ENCODE assay signal across 18 cellular contexts in genomic region chr17:57555636-57556175, GRCh38.
A peak's percentile ranks its signal among the peaks of the same experiment; 100 is the strongest.
DNase-seq lines count a peak whose midpoint lies in the region; ATAC-seq and TF ChIP-seq lines count a peak whose summit lies in the region.
"Had no signal": no experiment of that assay in that cellular context is flagged by ENCODE, and none has a peak within 500 bp of the region (broad histone marks: within the 10 kb centered on the region; RNA-seq: fewer than 3 reads in every experiment).

No MANE protein-coding gene starts in this region.

- H3K27me3 Mint-ChIP-seq in naive thymus-derived CD4-positive, alpha-beta T cell: no peaks in the 10 kb centered on the region
- H3K27me3 Mint-ChIP-seq: activated CD4-positive, alpha-beta T cell treated with anti-CD3 and anti-CD28 coated beads, Interleukin-2, amount 10 ng/mL, durations not matched to agents 24 days and 14 days; CD4-positive, alpha-beta T cell had no signal

- no peak for ATAC-seq in stimulated activated effector memory CD8-positive, alpha-beta T cell treated with anti-CD3 and anti-CD28 coated beads, Interleukin-12 subunit alpha, Interleukin-12 subunit beta, amount 100 ng/mL, for 72 hours
- no peak for ATAC-seq in naive thymus-derived CD4-positive, alpha-beta T cell
- no peak for ATAC-seq in upper lobe of left lung (ENCODE audit: low FRiP score in 2 of 2)
- ATAC-seq: natural killer cell treated with Interleukin-12 subunit alpha and Interleukin-12 subunit beta and Interleukin-15 and Interleukin-18, amount 100 ng/mL, for 72 hours had no signal

- no peaks in the 10 kb centered on the region for H3K9me3 ChIP-seq in naive thymus-derived CD4-positive, alpha-beta T cell (ENCODE audit: control insufficient read depth in 2 of 3, low read length in 3 of 3)
- no peaks in the 10 kb centered on the region for H3K9me3 ChIP-seq in upper lobe of left lung
- H3K9me3 ChIP-seq: spleen had no signal

- peaks cover 0 to 14% of the 10 kb centered on the region in 2 donors for H3K4me1 ChIP-seq in naive thymus-derived CD4-positive, alpha-beta T cell (ENCODE audit: control insufficient read depth in 2 of 2, insufficient read depth in 2 of 2, low read length in 2 of 2)
- H3K4me1 ChIP-seq in upper lobe of left lung: peaks cover 8 to 17% (median 13%) of the 10 kb centered on the region in 4 donors

- CTCF ChIA-PET in naive thymus-derived CD4-positive, alpha-beta T cell (lab: Charles Lee): no interaction called here

- DNase-seq in NCI-H748 (lab: John Stamatoyannopoulos, UW; ENCODE audit: unreplicated experiment) (peak; percentile 12), NCI-H748 treated with DMSO at 0.1 percent for 48 hours (lab: John Stamatoyannopoulos, UW) (no peak), NCI-H69 (lab: John Stamatoyannopoulos, UW) (peak; percentile 38), NCI-H2107 (lab: John Stamatoyannopoulos, UW) (no peak), upper lobe of left lung (no peak)
- DNase-seq in stimulated activated effector memory CD8-positive, alpha-beta T cell treated with anti-CD3 and anti-CD28 coated beads, Interleukin-12 subunit alpha, Interleukin-12 subunit beta, amount 100 ng/mL, for 72 hours (ENCODE audit: low spot score in 2 of 2): no peak
- no peak for DNase-seq in naive thymus-derived CD4-positive, alpha-beta T cell
- DNase-seq: activated CD4-positive, alpha-beta T cell treated with anti-CD3 and anti-CD28 coated beads, Interleukin-2, amount 10 ng/mL, durations not matched to agents 24 days and 14 days; activated gamma-delta T cell treated with Interleukin-2 at 50 U/mL for 16 hours; CD4-positive, alpha-beta T cell; DMS79 treated with DMSO at 0.1 percent for 48 hours; NCI-H345; NK-92 treated with Interleukin-12 subunit alpha and Interleukin-12 subunit beta, amount 100 ng/mL, for 24 hours; spleen; SW 1271 had no signal

- no peaks in the 10 kb centered on the region for H3K36me3 Mint-ChIP-seq in stimulated activated effector memory CD8-positive, alpha-beta T cell treated with anti-CD3 and anti-CD28 coated beads, Interleukin-12 subunit alpha, Interleukin-12 subunit beta, amount 100 ng/mL, for 72 hours
- H3K36me3 Mint-ChIP-seq in naive thymus-derived CD4-positive, alpha-beta T cell: peaks cover 0 to 13% (median 0%) of the 10 kb centered on the region in 5 donors
- H3K36me3 Mint-ChIP-seq: natural killer cell treated with Interleukin-12 subunit alpha and Interleukin-12 subunit beta and Interleukin-15 and Interleukin-18, amount 100 ng/mL, for 72 hours had no signal

- no peak overlapping the region for H3K4me3 Mint-ChIP-seq in stimulated activated effector memory CD8-positive, alpha-beta T cell treated with anti-CD3 and anti-CD28 coated beads, Interleukin-12 subunit alpha, Interleukin-12 subunit beta, amount 100 ng/mL, for 72 hours
- no peak overlapping the region for H3K4me3 Mint-ChIP-seq in naive thymus-derived CD4-positive, alpha-beta T cell
- H3K4me3 Mint-ChIP-seq: activated CD4-positive, alpha-beta T cell treated with anti-CD3 and anti-CD28 coated beads, Interleukin-2, amount 10 ng/mL, durations not matched to agents 24 days and 14 days; CD4-positive, alpha-beta T cell; natural killer cell treated with Interleukin-12 subunit alpha and Interleukin-12 subunit beta and Interleukin-15 and Interleukin-18, amount 100 ng/mL, for 72 hours had no signal

- no peak for TF ChIP-seq CTCF in upper lobe of left lung (IDR thresholded peaks at IDR 0.05)

- no peaks in the 10 kb centered on the region for H3K27me3 ChIP-seq in naive thymus-derived CD4-positive, alpha-beta T cell (ENCODE audit: control insufficient read depth in 2 of 2, insufficient read depth in 2 of 2, low read length in 2 of 2)
- no peaks in the 10 kb centered on the region for H3K27me3 ChIP-seq in upper lobe of left lung
- H3K27me3 ChIP-seq: cardiac muscle cell, spleen had no signal

- peak overlapping the region; percentile 91 for H3K27ac Mint-ChIP-seq in stimulated activated effector memory CD8-positive, alpha-beta T cell treated with anti-CD3 and anti-CD28 coated beads, Interleukin-12 subunit alpha, Interleukin-12 subunit beta, amount 100 ng/mL, for 72 hours
- peak overlapping the region in 3 of 9 donors; percentile 3 to 87 (median 69) for H3K27ac Mint-ChIP-seq in naive thymus-derived CD4-positive, alpha-beta T cell
- H3K27ac Mint-ChIP-seq: activated CD4-positive, alpha-beta T cell treated with anti-CD3 and anti-CD28 coated beads, Interleukin-2, amount 10 ng/mL, durations not matched to agents 24 days and 14 days; CD4-positive, alpha-beta T cell; natural killer cell treated with Interleukin-12 subunit alpha and Interleukin-12 subunit beta and Interleukin-15 and Interleukin-18, amount 100 ng/mL, for 72 hours had no signal

- POLR2A ChIA-PET in naive thymus-derived CD4-positive, alpha-beta T cell (lab: Charles Lee): no interaction called here

- no peak overlapping the region for H3K4me3 ChIP-seq in naive thymus-derived CD4-positive, alpha-beta T cell (ENCODE audit: low read length)
- no peak overlapping the region for H3K4me3 ChIP-seq in upper lobe of left lung
- H3K4me3 ChIP-seq: cardiac muscle cell, spleen had no signal

- TF ChIP-seq POLR2A in upper lobe of left lung (IDR thresholded peaks at IDR 0.05): no peak

- peak overlapping the region; percentile 57 for H3K27ac ChIP-seq in cingulate gyrus (ENCODE audit: low read depth, low read length)
- no peak overlapping the region for H3K27ac ChIP-seq in naive thymus-derived CD4-positive, alpha-beta T cell (ENCODE audit: low read depth, low read length)
- H3K27ac ChIP-seq in upper lobe of left lung: no peak overlapping the region
- H3K27ac ChIP-seq: cardiac muscle cell, spleen had no signal

- intact Hi-C loops in naive thymus-derived CD4-positive, alpha-beta T cell (cut with micrococcal nuclease): no loop called here

- H3K36me3 ChIP-seq in naive thymus-derived CD4-positive, alpha-beta T cell (ENCODE audit: control insufficient read depth in 2 of 3, insufficient read depth in 3 of 3, low read length in 3 of 3): peaks cover 0 to 3% (median 0%) of the 10 kb centered on the region in 3 experiments
- no peaks in the 10 kb centered on the region for H3K36me3 ChIP-seq in upper lobe of left lung
- H3K36me3 ChIP-seq: cardiac muscle cell, spleen had no signal

- H3K9me3 Mint-ChIP-seq in stimulated activated effector memory CD8-positive, alpha-beta T cell treated with anti-CD3 and anti-CD28 coated beads, Interleukin-12 subunit alpha, Interleukin-12 subunit beta, amount 100 ng/mL, for 72 hours: no peaks in the 10 kb centered on the region
- no peaks in the 10 kb centered on the region for H3K9me3 Mint-ChIP-seq in naive thymus-derived CD4-positive, alpha-beta T cell
- H3K9me3 Mint-ChIP-seq: activated CD4-positive, alpha-beta T cell treated with anti-CD3 and anti-CD28 coated beads, Interleukin-2, amount 10 ng/mL, durations not matched to agents 24 days and 14 days; CD4-positive, alpha-beta T cell; natural killer cell treated with Interleukin-12 subunit alpha and Interleukin-12 subunit beta and Interleukin-15 and Interleukin-18, amount 100 ng/mL, for 72 hours had no signal

- no peak for TF ChIP-seq EP300 in upper lobe of left lung (IDR thresholded peaks at IDR 0.05)

- H3K4me1 Mint-ChIP-seq in stimulated activated effector memory CD8-positive, alpha-beta T cell treated with anti-CD3 and anti-CD28 coated beads, Interleukin-12 subunit alpha, Interleukin-12 subunit beta, amount 100 ng/mL, for 72 hours: peaks cover 19% of the 10 kb centered on the region
- peaks cover 11 to 47% (median 35%) of the 10 kb centered on the region in 7 donors for H3K4me1 Mint-ChIP-seq in naive thymus-derived CD4-positive, alpha-beta T cell

- WGBS in upper lobe of left lung, 2 donors: 91% methylated on average over 1 of the region's 1 CpG; no CpG with 5 or more reads in 1 of the 2 donors

Comparison
In these comparisons a context has a peak if more than half of its experiments do, and no peak if none do; other contexts are left out.
1. DNase-seq: peak in NCI-H748 (single experiment) and NCI-H69 (single experiment); none in NCI-H748 treated with DMSO at 0.1 percent for 48 hours (single experiment), stimulated activated effector memory CD8-positive, alpha-beta T cell treated with anti-CD3 and anti-CD28 coated beads, Interleukin-12 subunit alpha, Interleukin-12 subunit beta, amount 100 ng/mL, for 72 hours (0 of 2), naive thymus-derived CD4-positive, alpha-beta T cell (0 of 9), NCI-H2107 (single experiment) and upper lobe of left lung (0 of 2).